Comparison of ENCODE assay signal across 1 cellular context in genomic region chr20:45993197-45993951, GRCh38.
TF ChIP-seq lines count a peak whose summit lies in the region.

No MANE protein-coding gene starts in this region.

TF ChIP-seq in HEK293, 187 proteins besides CTCF, POLR2A, EP300 and RAD21 (continued from another document):
- TF ChIP-seq ZNF394 (tag by site-specific recombination; IDR thresholded peaks at IDR 0.05; ENCODE audit: borderline replicate concordance) (no peak), ZNF341 (tag by site-specific recombination; IDR thresholded peaks at IDR 0.05; ENCODE audit: low read depth) (no peak), ZNF830 (tag by site-specific recombination; IDR thresholded peaks at IDR 0.05; ENCODE audit: low read depth) (no peak), OVOL3 (tag by site-specific recombination; IDR thresholded peaks at IDR 0.05) (no peak), ZSCAN16 (tag by site-specific recombination; IDR thresholded peaks at IDR 0.05) (no peak), ZEB2 (tag by site-specific recombination; IDR thresholded peaks at IDR 0.05) (no peak), ZNF133 (tag by site-specific recombination; IDR thresholded peaks at IDR 0.05) (no peak), ZNF148 (tag by site-specific recombination; IDR thresholded peaks at IDR 0.05; ENCODE audit: borderline replicate concordance) (no peak), ZNF792 (tag by site-specific recombination; IDR thresholded peaks at IDR 0.05) (no peak), ZNF391 (tag by site-specific recombination; IDR thresholded peaks at IDR 0.05; ENCODE audit: borderline replicate concordance, low read depth) (no peak), WT1 (tag by site-specific recombination; IDR thresholded peaks at IDR 0.05) (no peak), ZNF311 (tag by site-specific recombination; IDR thresholded peaks at IDR 0.05; ENCODE audit: borderline replicate concordance) (no peak), KLF16 (tag by site-specific recombination; IDR thresholded peaks at IDR 0.05) (0 out of 2 replicates have a peak, but pooled peaks have one; percentile 28), ZNF404 (tag by site-specific recombination; IDR thresholded peaks at IDR 0.05) (no peak), ZNF18 (tag by site-specific recombination; IDR thresholded peaks at IDR 0.05) (peak; percentile 80), KLF1 (tag by site-specific recombination; IDR thresholded peaks at IDR 0.05) (peak; percentile 59), ZFP69B (tag by site-specific recombination; IDR thresholded peaks at IDR 0.05) (0 out of 2 replicates have a peak, but pooled peaks have one; percentile 32), BCL11A (tag by site-specific recombination; IDR thresholded peaks at IDR 0.05; ENCODE audit: low read depth) (no peak), ZNF777 (tag by site-specific recombination; IDR thresholded peaks at IDR 0.05; ENCODE audit: borderline replicate concordance) (no peak), GFI1B (tag by site-specific recombination; IDR thresholded peaks at IDR 0.05) (0 out of 2 replicates have a peak, but pooled peaks have one; percentile 8), ZNF558 (tag by site-specific recombination; IDR thresholded peaks at IDR 0.05) (no peak), ZNF580 (tag by site-specific recombination; IDR thresholded peaks at IDR 0.05) (no peak), ZNF19 (tag by site-specific recombination; IDR thresholded peaks at IDR 0.05; ENCODE audit: low read depth) (no peak), ZNF629 (tag by site-specific recombination; IDR thresholded peaks at IDR 0.05) (0 out of 2 replicates have a peak, but pooled peaks have one; percentile 34), ZFP3 (tag by site-specific recombination; IDR thresholded peaks at IDR 0.05; ENCODE audit: low read depth) (peak; percentile 96), ZNF510 (tag by site-specific recombination; IDR thresholded peaks at IDR 0.05; ENCODE audit: insufficient replicate concordance) (no peak), ZBTB26 (tag by site-specific recombination; optimal IDR thresholded peaks at IDR 0.05) (peak; percentile 11), ZNF398 (tag by site-specific recombination; IDR thresholded peaks at IDR 0.05) (no peak), ZXDB (tag by site-specific recombination; IDR thresholded peaks at IDR 0.05) (no peak), ZNF518A (tag by site-specific recombination; conservative IDR thresholded peaks at IDR 0.05; ENCODE audit: low read depth) (no peak), SP3 (tag by site-specific recombination; IDR thresholded peaks at IDR 0.05) (no peak), ZNF664 (tag by site-specific recombination; IDR thresholded peaks at IDR 0.05) (no peak), ZBTB7A (tag by site-specific recombination; IDR thresholded peaks at IDR 0.05; ENCODE audit: low read depth) (no peak), SETDB1 (IDR thresholded peaks at IDR 0.05; ENCODE audit: insufficient read length, low read length) (no peak), PRDM10 (tag by site-specific recombination; IDR thresholded peaks at IDR 0.05) (peak; percentile 92), ZNF837 (tag by site-specific recombination; IDR thresholded peaks at IDR 0.05) (no peak)
TF ChIP-seq in HEK293: peak in this region for 16.
